Comparison of ENCODE assay signal across 9 cellular contexts in genomic region chr12:48184549-48184922, GRCh38. TPM values are rescaled to one million over a fixed set of nuclear protein-coding genes. Genes with fewer than 3 reads are reported as not detected.
DNase-seq lines count a peak whose midpoint lies in the region; ATAC-seq and TF ChIP-seq lines count a peak whose summit lies in the region.
"Had no signal": no experiment of that assay in that cellular context is flagged by ENCODE, and none has a peak within 500 bp of the region (broad histone marks: within the 10 kb centered on the region; RNA-seq: fewer than 3 reads in every experiment).

No MANE protein-coding gene starts in this region.

- H3K36me3 ChIP-seq in heart left ventricle = no peaks in the 10 kb centered on the region
- no peaks in the 10 kb centered on the region for H3K36me3 ChIP-seq in uterus

- peak overlapping the region in 1 of 3 experiments; percentile 49 for H3K27ac Mint-ChIP-seq in nephron

- ATAC-seq in heart left ventricle (no peak), Right ventricle myocardium superior (ENCODE audit: poor library complexity) (no peak), HG03565 (IDR thresholded peaks at IDR 0.05; ENCODE audit: unreplicated experiment) (no peak)

- DNase-seq in heart left ventricle (no peak), Right ventricle myocardium superior (no peak), dorsolateral prefrontal cortex (peak in 2 of 10 donors; percentile 21 to 52), uterus (no peak), SKM-1 (lab: John Stamatoyannopoulos, UW; ENCODE audit: unreplicated experiment) (no peak), RKO (ENCODE audit: low spot score) (no peak)
- DNase-seq: erythroblast had no signal

- 7 to 21% (median 12%) methylated on average over 10 to 20 of the region's 20 CpGs for WGBS in heart left ventricle, 4 donors

- no peak for TF ChIP-seq CTCF in heart left ventricle (IDR thresholded peaks at IDR 0.05)
- no peak for TF ChIP-seq CTCF in dorsolateral prefrontal cortex (IDR thresholded peaks at IDR 0.05 in 54 of 56, conservative IDR thresholded peaks at IDR 0.05 in 2 of 56; ENCODE audit: low read depth in 1 of 56, partially characterized antibody in 56 of 56)
- no peak for TF ChIP-seq CTCF in nephron (IDR thresholded peaks at IDR 0.05; ENCODE audit: unreplicated experiment in 3 of 3)
- TF ChIP-seq CTCF in uterus (IDR thresholded peaks at IDR 0.05) = no peak

- TF ChIP-seq POLR2A in heart left ventricle (IDR thresholded peaks at IDR 0.05) (no peak), uterus (IDR thresholded peaks at IDR 0.05) (no peak)

- intact Hi-C loops in heart left ventricle (cut with DNase I) = loop anchor here in 4 of 10 donors (5.0 to 10.0 kb wide), 4 partner anchors 222 to 440 kb away; partner anchors contain the start of gene TMEM106C (in 1 of the 4)
- intact Hi-C loops in Right ventricle myocardium superior (cut with DNase I) = loop anchor here (10.0 kb wide), 1 partner anchor 430 kb away; no protein-coding TSS in a partner anchor
- intact Hi-C loops in dorsolateral prefrontal cortex (cut with DNase I) = loop anchor here (5.0 to 10.0 kb wide), 4 partner anchors 170 to 433 kb away; partner anchors contain the start of genes TMEM106C (in 1 of the 2) and ZNF641 (in 1 of the 2)
- intact Hi-C loops in uterus (cut with DNase I; ENCODE audit: low total_unique reads) = no loop called here

- H3K4me3 ChIP-seq in heart left ventricle = peak overlapping the region; percentile 49 to 89 (median 70)
- peak overlapping the region; percentile 60 to 99 (median 83) for H3K4me3 ChIP-seq in dorsolateral prefrontal cortex
- peak overlapping the region; percentile 56 to 69 for H3K4me3 ChIP-seq in uterus

- H3K4me3 Mint-ChIP-seq in nephron = peak overlapping the region; percentile 59 to 80 (median 74)

- H3K9me3 ChIP-seq in heart left ventricle = no peaks in the 10 kb centered on the region
- H3K9me3 ChIP-seq in uterus = no peaks in the 10 kb centered on the region

- peaks cover 59% of the 10 kb centered on the region for H3K4me1 Mint-ChIP-seq in nephron

- H3K9me3 Mint-ChIP-seq in nephron = no peaks in the 10 kb centered on the region

- peaks cover 55% of the 10 kb centered on the region for H3K27me3 Mint-ChIP-seq in nephron (ENCODE audit: low read depth)

- H3K4me1 ChIP-seq in heart left ventricle (peaks cover 0 to 28% (median 16%) of the 10 kb centered on the region in 12 donors), uterus (no peaks in the 10 kb centered on the region)

- no peaks in the 10 kb centered on the region for H3K36me3 Mint-ChIP-seq in nephron (ENCODE audit: low read depth)

- peak overlapping the region in 4 of 12 donors; percentile 20 to 72 (median 51) for H3K27ac ChIP-seq in heart left ventricle
- peak overlapping the region in 39 of 59 donors; percentile 4 to 87 (median 79) for H3K27ac ChIP-seq in dorsolateral prefrontal cortex
- peak overlapping the region in 1 of 2 donors; percentile 69 for H3K27ac ChIP-seq in uterus

- peaks cover 17 to 46% (median 28%) of the 10 kb centered on the region in 9 donors for H3K27me3 ChIP-seq in heart left ventricle
- H3K27me3 ChIP-seq in dorsolateral prefrontal cortex = peaks cover 0 to 5% (median 0%) of the 10 kb centered on the region in 45 donors
- H3K27me3 ChIP-seq in uterus = no peaks in the 10 kb centered on the region

RNA-seq across cellular contexts. Expression of gene CCDC184, which starts 1.1 kb away (rescaled TPM):
- total RNA-seq in heart left ventricle = 1 to 10 TPM in 2 of 9 donors, under 1 TPM in 7; 0.25 to 1.5 (median 0.54) TPM
- polyA plus RNA-seq in heart left ventricle = under 1 TPM; 0.76 to 0.99 TPM
- 0.97 TPM for total RNA-seq in Right ventricle myocardium superior
- total RNA-seq in dorsolateral prefrontal cortex = 10 to 100 TPM in 118 of 120 experiments, 1 to 10 TPM in 2; 7.1 to 60.5 (median 30.1) TPM
- total RNA-seq in uterus = 1 to 10 TPM in 3 of 4 donors, not detected in 1; 2.4 to 9.1 (median 2.7) TPM

RNA-seq across cellular contexts. Expression of gene OR10AD1, which starts 18.6 kb away (rescaled TPM):
- total RNA-seq in heart left ventricle (not detected), Right ventricle myocardium superior (not detected), dorsolateral prefrontal cortex (not detected), uterus (not detected)
- polyA plus RNA-seq in heart left ventricle = not detected

RNA-seq across cellular contexts. Expression of gene ASB8, which starts 27.2 kb away (rescaled TPM):
- total RNA-seq in heart left ventricle (10 to 100 TPM; 73.2 to 97.6 (median 81.5) TPM), Right ventricle myocardium superior (86.0 TPM), dorsolateral prefrontal cortex (10 to 100 TPM; 36.8 to 80.8 (median 58.2) TPM), uterus (10 to 100 TPM; 22.3 to 50.9 (median 32.5) TPM)
- polyA plus RNA-seq in heart left ventricle = 10 to 100 TPM; 24.9 to 49.1 TPM
